8 cellular contexts compared by ENCODE assay signal in the genomic region with DNA sequence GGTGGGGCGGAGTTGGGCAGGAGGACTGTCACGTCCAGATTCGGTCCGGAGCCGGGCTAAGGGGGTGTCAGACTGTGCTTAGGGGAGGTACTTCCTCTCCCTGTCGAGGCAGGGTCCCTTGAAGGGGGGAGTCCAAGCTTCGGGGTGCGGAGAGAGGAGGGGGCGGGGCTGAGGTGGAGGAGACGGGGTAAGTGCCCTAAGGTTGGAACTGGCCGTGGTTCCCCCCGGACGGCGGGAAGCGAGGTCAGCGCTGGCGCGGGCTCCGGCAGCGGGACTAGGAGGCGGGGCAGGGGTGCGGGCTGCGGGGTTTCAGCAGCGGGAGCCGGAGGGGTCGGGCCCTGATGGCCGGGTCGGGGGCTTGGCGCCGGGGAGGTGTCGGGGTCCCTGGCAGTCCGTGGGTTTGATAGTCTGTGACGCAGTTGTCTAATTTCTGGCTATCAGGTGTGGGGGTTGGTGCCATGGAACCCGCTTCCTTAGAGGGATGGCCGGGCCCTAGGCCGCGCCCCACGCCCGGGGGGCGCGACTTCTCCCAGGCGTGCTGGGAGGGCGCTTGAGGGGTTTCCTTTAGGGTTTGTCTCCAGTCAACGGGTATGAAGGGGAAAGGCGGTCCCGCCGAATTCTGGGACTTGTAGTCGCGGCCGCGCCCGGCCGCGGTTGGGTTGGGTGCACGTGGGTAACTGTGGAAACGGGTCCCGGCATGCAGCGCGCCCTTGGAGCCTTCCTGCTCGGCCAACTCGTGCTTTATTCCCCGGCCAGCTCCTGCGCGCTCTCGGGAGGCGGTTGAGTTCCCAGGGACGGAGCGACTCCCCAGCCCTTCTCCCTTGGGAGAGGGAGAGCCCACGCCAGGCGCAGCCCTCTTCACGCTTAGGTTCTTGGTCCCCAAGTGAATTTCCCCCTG. TPM values are rescaled to one million over a fixed set of nuclear protein-coding genes. Genes with fewer than 3 reads are reported as not detected.
DNase-seq lines count a peak whose midpoint lies in the region; ATAC-seq and FAIRE-seq lines count a peak whose summit lies in the region.

No MANE protein-coding gene starts in this region.

- no peaks in the 10 kb centered on the region for H3K36me3 ChIP-seq in mesodermal cell (ENCODE audit: control insufficient read depth, insufficient read depth, low read length)

- peak overlapping the region; percentile 92 for H3K4me3 ChIP-seq in mesodermal cell (ENCODE audit: extremely low read depth, insufficient read depth, low read length, poor library complexity, severe bottlenecking)

- peak; percentile 39 for ATAC-seq in GM21360 (IDR thresholded peaks at IDR 0.05; ENCODE audit: unreplicated experiment)

- H3K9me3 ChIP-seq in mesodermal cell (ENCODE audit: control insufficient read depth, low read length): no peaks in the 10 kb centered on the region

- 0 to 1% methylated on average over 50 to 63 of the region's 71 CpGs for WGBS in mesodermal cell (ENCODE audit: insufficient coverage in 2 of 2), 2 experiments

- H3K27ac ChIP-seq in mesodermal cell (ENCODE audit: low read depth, low read length, severe bottlenecking): peak overlapping the region; percentile 81

- H3K4me1 ChIP-seq in mesodermal cell (ENCODE audit: control insufficient read depth, insufficient read depth, low read length, poor library complexity, severe bottlenecking): peaks cover 6% of the 10 kb centered on the region

- FAIRE-seq in endometrium (lab: Jason Lieb, UNC): peak; percentile 68

- peak; percentile 95 for DNase-seq in COLO829 (ENCODE audit: low spot score)
- DNase-seq in HT-29 (ENCODE audit: low spot score): peak; percentile 93
- peak; percentile 84 for DNase-seq in NOMO-1 treated with DMSO at 0.1 percent for 48 hours (lab: John Stamatoyannopoulos, UW; ENCODE audit: unreplicated experiment)
- DNase-seq in activated CD8-positive, alpha-beta memory T cell treated with anti-CD3 and anti-CD28 coated beads, Interleukin-2, amount 50 U/mL, for 24 hours (ENCODE audit: extremely low read depth): peak; percentile 69
- peak; percentile 55 to 68 for DNase-seq in stimulated activated CD8-positive, alpha-beta memory T cell treated with anti-CD3 and anti-CD28 coated beads, Interleukin-15, amount 100 ng/mL, for 4 hours (ENCODE audit: low read depth in 2 of 2)

RNA-seq across cellular contexts. Expression of a gene that starts 1.5 kb away (rescaled TPM):
- total RNA-seq in HT-29 (2014; rRNA removed; shearing (Covaris generic)): 22.7 and 28.8 TPM in 2 replicates
- 24.0 TPM for polyA plus RNA-seq in mesodermal cell (2013, experiment 1 of 2)
- polyA plus RNA-seq in mesodermal cell (2013, experiment 2 of 2): 29.5 TPM

Comparison
In these comparisons a context has a peak if more than half of its experiments do, and no peak if none do; other contexts are left out.
1. Peak in every context shown above with its lines: DNase-seq, ATAC-seq, H3K4me3 ChIP-seq and H3K27ac ChIP-seq.